Comparison of ENCODE assay signal across 1 cellular context in the genomic region with DNA sequence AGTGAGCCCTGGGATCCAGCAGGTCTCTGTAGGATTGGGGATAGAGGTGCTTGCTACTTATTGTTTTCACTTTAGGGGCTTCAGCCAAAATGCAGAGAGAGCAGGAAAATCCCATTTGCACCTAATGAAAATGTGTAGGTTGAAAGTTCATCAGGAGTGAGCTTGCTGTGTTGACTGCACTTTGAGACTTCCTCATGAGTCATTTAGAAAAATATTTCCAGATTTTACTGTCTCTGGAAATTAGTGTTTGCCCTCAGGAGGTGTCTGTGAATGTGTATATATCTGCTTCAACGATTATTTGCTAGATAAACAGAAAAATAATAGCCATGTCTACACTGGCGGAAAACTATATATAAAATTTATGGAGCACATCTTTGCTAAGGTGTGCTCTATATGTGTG.
TF ChIP-seq lines count a peak whose summit lies in the region.

No MANE protein-coding gene starts in this region.

TF ChIP-seq in HepG2, 621 proteins besides CTCF, POLR2A, EP300 and RAD21 (continued from another document):
- TF ChIP-seq, protein P1, sequence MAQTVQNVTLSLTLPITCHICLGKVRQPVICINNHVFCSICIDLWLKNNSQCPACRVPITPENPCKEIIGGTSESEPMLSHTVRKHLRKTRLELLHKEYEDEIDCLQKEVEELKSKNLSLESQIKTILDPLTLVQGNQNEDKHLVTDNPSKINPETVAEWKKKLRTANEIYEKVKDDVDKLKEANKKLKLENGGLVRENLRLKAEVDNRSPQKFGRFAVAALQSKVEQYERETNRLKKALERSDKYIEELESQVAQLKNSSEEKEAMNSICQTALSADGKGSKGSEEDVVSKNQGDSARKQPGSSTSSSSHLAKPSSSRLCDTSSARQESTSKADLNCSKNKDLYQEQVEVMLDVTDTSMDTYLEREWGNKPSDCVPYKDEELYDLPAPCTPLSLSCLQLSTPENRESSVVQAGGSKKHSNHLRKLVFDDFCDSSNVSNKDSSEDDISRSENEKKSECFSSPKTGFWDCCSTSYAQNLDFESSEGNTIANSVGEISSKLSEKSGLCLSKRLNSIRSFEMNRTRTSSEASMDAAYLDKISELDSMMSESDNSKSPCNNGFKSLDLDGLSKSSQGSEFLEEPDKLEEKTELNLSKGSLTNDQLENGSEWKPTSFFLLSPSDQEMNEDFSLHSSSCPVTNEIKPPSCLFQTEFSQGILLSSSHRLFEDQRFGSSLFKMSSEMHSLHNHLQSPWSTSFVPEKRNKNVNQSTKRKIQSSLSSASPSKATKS (CRISPR knock-in tag; IDR thresholded peaks at IDR 0.05) = no peak
- TF ChIP-seq ARID2 (CRISPR knock-in tag; IDR thresholded peaks at IDR 0.05; ENCODE audit: borderline replicate concordance) (no peak), SMAD1 (CRISPR knock-in tag; IDR thresholded peaks at IDR 0.05; ENCODE audit: borderline replicate concordance, low read depth) (no peak), IKZF1 (IDR thresholded peaks at IDR 0.05) (no peak), ZNF296 (CRISPR knock-in tag; conservative IDR thresholded peaks at IDR 0.05) (no peak), MEIS2 (CRISPR knock-in tag; IDR thresholded peaks at IDR 0.05) (no peak), ETV5 (CRISPR knock-in tag; IDR thresholded peaks at IDR 0.05; ENCODE audit: borderline replicate concordance) (no peak; the same call in 1 of the 2 replicates), ZNF33A (CRISPR knock-in tag; IDR thresholded peaks at IDR 0.05; ENCODE audit: borderline replicate concordance) (no peak), ZNF326 (CRISPR knock-in tag; IDR thresholded peaks at IDR 0.05; ENCODE audit: borderline replicate concordance) (no peak), MAFF (IDR thresholded peaks at IDR 0.05; ENCODE audit: low read depth, low read length) (0 out of 2 replicates have a peak, but pooled peaks have one; percentile 16), RBAK (CRISPR knock-in tag; IDR thresholded peaks at IDR 0.05) (no peak), PHF8 (CRISPR knock-in tag; IDR thresholded peaks at IDR 0.05) (no peak), MIER2 (CRISPR knock-in tag; IDR thresholded peaks at IDR 0.05) (no peak), ZNF670 (CRISPR knock-in tag; IDR thresholded peaks at IDR 0.05; ENCODE audit: borderline replicate concordance) (no peak), MXD4 (CRISPR knock-in tag; IDR thresholded peaks at IDR 0.05) (no peak), DR1 (CRISPR knock-in tag; IDR thresholded peaks at IDR 0.05) (no peak), FOXP1 (IDR thresholded peaks at IDR 0.05) (no peak), FOXP1 (CRISPR knock-in tag; IDR thresholded peaks at IDR 0.05) (no peak), PHF5A (CRISPR knock-in tag; IDR thresholded peaks at IDR 0.05; ENCODE audit: low read depth, unreplicated experiment) (no peak), ZNF720 (CRISPR knock-in tag; IDR thresholded peaks at IDR 0.05) (no peak), ZNF674 (CRISPR knock-in tag; IDR thresholded peaks at IDR 0.05; ENCODE audit: low read depth) (no peak), ARNT2 (CRISPR knock-in tag; IDR thresholded peaks at IDR 0.05; ENCODE audit: low read depth) (no peak), ZNF234 (CRISPR knock-in tag; conservative IDR thresholded peaks at IDR 0.05) (no peak)
- TF ChIP-seq, protein P2, sequence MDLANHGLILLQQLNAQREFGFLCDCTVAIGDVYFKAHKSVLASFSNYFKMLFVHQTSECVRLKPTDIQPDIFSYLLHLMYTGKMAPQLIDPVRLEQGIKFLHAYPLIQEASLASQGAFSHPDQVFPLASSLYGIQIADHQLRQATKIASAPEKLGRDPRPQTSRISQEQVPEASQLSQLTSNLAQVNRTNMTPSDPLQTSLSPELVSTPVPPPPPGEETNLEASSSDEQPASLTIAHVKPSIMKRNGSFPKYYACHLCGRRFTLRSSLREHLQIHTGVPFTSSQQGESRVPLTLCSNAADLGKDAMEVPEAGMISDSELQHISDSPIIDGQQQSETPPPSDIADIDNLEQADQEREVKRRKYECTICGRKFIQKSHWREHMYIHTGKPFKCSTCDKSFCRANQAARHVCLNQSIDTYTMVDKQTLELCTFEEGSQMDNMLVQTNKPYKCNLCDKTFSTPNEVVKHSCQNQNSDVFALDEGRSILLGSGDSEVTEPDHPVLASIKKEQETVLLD (CRISPR knock-in tag; IDR thresholded peaks at IDR 0.05; ENCODE audit: low read depth) = no peak
- TF ChIP-seq, protein P3, sequence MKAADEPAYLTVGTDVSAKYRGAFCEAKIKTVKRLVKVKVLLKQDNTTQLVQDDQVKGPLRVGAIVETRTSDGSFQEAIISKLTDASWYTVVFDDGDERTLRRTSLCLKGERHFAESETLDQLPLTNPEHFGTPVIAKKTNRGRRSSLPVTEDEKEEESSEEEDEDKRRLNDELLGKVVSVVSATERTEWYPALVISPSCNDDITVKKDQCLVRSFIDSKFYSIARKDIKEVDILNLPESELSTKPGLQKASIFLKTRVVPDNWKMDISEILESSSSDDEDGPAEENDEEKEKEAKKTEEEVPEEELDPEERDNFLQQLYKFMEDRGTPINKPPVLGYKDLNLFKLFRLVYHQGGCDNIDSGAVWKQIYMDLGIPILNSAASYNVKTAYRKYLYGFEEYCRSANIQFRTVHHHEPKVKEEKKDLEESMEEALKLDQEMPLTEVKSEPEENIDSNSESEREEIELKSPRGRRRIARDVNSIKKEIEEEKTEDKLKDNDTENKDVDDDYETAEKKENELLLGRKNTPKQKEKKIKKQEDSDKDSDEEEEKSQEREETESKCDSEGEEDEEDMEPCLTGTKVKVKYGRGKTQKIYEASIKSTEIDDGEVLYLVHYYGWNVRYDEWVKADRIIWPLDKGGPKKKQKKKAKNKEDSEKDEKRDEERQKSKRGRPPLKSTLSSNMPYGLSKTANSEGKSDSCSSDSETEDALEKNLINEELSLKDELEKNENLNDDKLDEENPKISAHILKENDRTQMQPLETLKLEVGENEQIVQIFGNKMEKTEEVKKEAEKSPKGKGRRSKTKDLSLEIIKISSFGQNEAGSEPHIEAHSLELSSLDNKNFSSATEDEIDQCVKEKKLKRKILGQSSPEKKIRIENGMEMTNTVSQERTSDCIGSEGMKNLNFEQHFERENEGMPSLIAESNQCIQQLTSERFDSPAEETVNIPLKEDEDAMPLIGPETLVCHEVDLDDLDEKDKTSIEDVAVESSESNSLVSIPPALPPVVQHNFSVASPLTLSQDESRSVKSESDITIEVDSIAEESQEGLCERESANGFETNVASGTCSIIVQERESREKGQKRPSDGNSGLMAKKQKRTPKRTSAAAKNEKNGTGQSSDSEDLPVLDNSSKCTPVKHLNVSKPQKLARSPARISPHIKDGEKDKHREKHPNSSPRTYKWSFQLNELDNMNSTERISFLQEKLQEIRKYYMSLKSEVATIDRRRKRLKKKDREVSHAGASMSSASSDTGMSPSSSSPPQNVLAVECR (CRISPR knock-in tag; IDR thresholded peaks at IDR 0.05; ENCODE audit: borderline replicate concordance) = no peak
- TF ChIP-seq, protein P4, sequence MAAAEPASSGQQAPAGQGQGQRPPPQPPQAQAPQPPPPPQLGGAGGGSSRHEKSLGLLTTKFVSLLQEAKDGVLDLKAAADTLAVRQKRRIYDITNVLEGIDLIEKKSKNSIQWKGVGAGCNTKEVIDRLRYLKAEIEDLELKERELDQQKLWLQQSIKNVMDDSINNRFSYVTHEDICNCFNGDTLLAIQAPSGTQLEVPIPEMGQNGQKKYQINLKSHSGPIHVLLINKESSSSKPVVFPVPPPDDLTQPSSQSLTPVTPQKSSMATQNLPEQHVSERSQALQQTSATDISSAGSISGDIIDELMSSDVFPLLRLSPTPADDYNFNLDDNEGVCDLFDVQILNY (CRISPR knock-in tag; conservative IDR thresholded peaks at IDR 0.05) = no peak
- TF ChIP-seq, protein P5, sequence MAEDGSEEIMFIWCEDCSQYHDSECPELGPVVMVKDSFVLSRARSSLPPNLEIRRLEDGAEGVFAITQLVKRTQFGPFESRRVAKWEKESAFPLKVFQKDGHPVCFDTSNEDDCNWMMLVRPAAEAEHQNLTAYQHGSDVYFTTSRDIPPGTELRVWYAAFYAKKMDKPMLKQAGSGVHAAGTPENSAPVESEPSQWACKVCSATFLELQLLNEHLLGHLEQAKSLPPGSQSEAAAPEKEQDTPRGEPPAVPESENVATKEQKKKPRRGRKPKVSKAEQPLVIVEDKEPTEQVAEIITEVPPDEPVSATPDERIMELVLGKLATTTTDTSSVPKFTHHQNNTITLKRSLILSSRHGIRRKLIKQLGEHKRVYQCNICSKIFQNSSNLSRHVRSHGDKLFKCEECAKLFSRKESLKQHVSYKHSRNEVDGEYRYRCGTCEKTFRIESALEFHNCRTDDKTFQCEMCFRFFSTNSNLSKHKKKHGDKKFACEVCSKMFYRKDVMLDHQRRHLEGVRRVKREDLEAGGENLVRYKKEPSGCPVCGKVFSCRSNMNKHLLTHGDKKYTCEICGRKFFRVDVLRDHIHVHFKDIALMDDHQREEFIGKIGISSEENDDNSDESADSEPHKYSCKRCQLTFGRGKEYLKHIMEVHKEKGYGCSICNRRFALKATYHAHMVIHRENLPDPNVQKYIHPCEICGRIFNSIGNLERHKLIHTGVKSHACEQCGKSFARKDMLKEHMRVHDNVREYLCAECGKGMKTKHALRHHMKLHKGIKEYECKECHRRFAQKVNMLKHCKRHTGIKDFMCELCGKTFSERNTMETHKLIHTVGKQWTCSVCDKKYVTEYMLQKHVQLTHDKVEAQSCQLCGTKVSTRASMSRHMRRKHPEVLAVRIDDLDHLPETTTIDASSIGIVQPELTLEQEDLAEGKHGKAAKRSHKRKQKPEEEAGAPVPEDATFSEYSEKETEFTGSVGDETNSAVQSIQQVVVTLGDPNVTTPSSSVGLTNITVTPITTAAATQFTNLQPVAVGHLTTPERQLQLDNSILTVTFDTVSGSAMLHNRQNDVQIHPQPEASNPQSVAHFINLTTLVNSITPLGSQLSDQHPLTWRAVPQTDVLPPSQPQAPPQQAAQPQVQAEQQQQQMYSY (CRISPR knock-in tag; IDR thresholded peaks at IDR 0.05) = no peak
- TF ChIP-seq, protein P6, sequence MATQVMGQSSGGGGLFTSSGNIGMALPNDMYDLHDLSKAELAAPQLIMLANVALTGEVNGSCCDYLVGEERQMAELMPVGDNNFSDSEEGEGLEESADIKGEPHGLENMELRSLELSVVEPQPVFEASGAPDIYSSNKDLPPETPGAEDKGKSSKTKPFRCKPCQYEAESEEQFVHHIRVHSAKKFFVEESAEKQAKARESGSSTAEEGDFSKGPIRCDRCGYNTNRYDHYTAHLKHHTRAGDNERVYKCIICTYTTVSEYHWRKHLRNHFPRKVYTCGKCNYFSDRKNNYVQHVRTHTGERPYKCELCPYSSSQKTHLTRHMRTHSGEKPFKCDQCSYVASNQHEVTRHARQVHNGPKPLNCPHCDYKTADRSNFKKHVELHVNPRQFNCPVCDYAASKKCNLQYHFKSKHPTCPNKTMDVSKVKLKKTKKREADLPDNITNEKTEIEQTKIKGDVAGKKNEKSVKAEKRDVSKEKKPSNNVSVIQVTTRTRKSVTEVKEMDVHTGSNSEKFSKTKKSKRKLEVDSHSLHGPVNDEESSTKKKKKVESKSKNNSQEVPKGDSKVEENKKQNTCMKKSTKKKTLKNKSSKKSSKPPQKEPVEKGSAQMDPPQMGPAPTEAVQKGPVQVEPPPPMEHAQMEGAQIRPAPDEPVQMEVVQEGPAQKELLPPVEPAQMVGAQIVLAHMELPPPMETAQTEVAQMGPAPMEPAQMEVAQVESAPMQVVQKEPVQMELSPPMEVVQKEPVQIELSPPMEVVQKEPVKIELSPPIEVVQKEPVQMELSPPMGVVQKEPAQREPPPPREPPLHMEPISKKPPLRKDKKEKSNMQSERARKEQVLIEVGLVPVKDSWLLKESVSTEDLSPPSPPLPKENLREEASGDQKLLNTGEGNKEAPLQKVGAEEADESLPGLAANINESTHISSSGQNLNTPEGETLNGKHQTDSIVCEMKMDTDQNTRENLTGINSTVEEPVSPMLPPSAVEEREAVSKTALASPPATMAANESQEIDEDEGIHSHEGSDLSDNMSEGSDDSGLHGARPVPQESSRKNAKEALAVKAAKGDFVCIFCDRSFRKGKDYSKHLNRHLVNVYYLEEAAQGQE (IDR thresholded peaks at IDR 0.05; ENCODE audit: borderline replicate concordance in 1 of 2, low read depth in 1 of 2, low read length in 2 of 2) = no peak
- TF ChIP-seq, protein P7, sequence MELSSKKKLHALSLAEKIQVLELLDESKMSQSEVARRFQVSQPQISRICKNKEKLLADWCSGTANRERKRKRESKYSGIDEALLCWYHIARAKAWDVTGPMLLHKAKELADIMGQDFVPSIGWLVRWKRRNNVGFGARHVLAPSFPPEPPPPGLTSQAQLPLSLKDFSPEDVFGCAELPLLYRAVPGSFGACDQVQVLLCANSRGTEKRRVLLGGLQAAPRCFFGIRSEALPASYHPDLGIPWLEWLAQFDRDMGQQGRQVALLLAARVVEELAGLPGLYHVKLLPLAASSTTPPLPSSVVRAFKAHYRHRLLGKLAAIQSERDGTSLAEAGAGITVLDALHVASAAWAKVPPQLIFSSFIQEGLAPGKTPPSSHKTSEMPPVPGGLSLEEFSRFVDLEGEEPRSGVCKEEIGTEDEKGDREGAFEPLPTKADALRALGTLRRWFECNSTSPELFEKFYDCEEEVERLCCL (CRISPR knock-in tag; IDR thresholded peaks at IDR 0.05; ENCODE audit: borderline replicate concordance) = no peak
- TF ChIP-seq, protein P8, sequence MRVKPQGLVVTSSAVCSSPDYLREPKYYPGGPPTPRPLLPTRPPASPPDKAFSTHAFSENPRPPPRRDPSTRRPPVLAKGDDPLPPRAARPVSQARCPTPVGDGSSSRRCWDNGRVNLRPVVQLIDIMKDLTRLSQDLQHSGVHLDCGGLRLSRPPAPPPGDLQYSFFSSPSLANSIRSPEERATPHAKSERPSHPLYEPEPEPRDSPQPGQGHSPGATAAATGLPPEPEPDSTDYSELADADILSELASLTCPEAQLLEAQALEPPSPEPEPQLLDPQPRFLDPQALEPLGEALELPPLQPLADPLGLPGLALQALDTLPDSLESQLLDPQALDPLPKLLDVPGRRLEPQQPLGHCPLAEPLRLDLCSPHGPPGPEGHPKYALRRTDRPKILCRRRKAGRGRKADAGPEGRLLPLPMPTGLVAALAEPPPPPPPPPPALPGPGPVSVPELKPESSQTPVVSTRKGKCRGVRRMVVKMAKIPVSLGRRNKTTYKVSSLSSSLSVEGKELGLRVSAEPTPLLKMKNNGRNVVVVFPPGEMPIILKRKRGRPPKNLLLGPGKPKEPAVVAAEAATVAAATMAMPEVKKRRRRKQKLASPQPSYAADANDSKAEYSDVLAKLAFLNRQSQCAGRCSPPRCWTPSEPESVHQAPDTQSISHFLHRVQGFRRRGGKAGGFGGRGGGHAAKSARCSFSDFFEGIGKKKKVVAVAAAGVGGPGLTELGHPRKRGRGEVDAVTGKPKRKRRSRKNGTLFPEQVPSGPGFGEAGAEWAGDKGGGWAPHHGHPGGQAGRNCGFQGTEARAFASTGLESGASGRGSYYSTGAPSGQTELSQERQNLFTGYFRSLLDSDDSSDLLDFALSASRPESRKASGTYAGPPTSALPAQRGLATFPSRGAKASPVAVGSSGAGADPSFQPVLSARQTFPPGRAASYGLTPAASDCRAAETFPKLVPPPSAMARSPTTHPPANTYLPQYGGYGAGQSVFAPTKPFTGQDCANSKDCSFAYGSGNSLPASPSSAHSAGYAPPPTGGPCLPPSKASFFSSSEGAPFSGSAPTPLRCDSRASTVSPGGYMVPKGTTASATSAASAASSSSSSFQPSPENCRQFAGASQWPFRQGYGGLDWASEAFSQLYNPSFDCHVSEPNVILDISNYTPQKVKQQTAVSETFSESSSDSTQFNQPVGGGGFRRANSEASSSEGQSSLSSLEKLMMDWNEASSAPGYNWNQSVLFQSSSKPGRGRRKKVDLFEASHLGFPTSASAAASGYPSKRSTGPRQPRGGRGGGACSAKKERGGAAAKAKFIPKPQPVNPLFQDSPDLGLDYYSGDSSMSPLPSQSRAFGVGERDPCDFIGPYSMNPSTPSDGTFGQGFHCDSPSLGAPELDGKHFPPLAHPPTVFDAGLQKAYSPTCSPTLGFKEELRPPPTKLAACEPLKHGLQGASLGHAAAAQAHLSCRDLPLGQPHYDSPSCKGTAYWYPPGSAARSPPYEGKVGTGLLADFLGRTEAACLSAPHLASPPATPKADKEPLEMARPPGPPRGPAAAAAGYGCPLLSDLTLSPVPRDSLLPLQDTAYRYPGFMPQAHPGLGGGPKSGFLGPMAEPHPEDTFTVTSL (CRISPR knock-in tag; IDR thresholded peaks at IDR 0.05; ENCODE audit: borderline replicate concordance) = peak; percentile 71; the same call in 1 of the 2 replicates
TF ChIP-seq in HepG2: peak in this region for 17.
